Comparison of ENCODE assay signal across 1 cellular context in the genomic region with DNA sequence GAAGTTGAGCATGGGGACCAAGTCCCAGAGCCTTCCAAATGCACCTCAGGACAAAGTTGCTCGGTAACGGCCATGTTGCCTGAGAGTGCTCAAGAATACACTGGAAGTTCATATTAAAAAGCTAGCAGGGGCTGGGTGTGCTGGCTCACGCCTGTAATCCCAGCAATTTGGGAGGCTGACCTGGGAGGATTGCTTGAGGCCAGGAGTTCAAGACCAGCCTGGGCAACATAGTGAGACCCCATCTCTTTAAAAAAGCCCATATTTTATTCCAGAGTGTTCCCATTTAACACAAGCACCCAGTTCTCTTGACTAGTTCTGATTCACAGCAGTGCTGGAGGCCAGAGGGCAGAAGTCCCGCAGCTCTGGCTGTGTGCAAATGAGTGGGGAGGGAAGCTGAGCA.
A peak's percentile ranks its signal among the peaks of the same experiment; 100 is the strongest.
TF ChIP-seq lines count a peak whose summit lies in the region.

No MANE protein-coding gene starts in this region.

TF ChIP-seq in HepG2, 621 proteins besides CTCF, POLR2A, EP300 and RAD21:
- TF ChIP-seq, protein P1, sequence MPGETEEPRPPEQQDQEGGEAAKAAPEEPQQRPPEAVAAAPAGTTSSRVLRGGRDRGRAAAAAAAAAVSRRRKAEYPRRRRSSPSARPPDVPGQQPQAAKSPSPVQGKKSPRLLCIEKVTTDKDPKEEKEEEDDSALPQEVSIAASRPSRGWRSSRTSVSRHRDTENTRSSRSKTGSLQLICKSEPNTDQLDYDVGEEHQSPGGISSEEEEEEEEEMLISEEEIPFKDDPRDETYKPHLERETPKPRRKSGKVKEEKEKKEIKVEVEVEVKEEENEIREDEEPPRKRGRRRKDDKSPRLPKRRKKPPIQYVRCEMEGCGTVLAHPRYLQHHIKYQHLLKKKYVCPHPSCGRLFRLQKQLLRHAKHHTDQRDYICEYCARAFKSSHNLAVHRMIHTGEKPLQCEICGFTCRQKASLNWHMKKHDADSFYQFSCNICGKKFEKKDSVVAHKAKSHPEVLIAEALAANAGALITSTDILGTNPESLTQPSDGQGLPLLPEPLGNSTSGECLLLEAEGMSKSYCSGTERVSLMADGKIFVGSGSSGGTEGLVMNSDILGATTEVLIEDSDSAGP (CRISPR knock-in tag; IDR thresholded peaks at IDR 0.05; ENCODE audit: borderline replicate concordance): no peak
- TF ChIP-seq ZNF740 (CRISPR knock-in tag; IDR thresholded peaks at IDR 0.05): no peak
- TF ChIP-seq HCFC1 (IDR thresholded peaks at IDR 0.05; ENCODE audit: low read depth, low read length): no peak
- TF ChIP-seq PCBP1 (IDR thresholded peaks at IDR 0.05; ENCODE audit: borderline replicate concordance, low read depth, low read length): no peak
- no peak for TF ChIP-seq NR2F2 (IDR thresholded peaks at IDR 0.05; ENCODE audit: borderline replicate concordance, low read depth)
- TF ChIP-seq PCBP2 (optimal IDR thresholded peaks at IDR 0.05; ENCODE audit: low read depth, low read length, poor library complexity, severe bottlenecking): no peak
- peak; percentile 65; the same call in 1 of the 2 replicates for TF ChIP-seq ZNF121 (CRISPR knock-in tag; IDR thresholded peaks at IDR 0.05)
